In genomic region chr9:105245720-105246161, GRCh38 we compare ENCODE assay signal across 8 cellular contexts.
A peak's percentile ranks its signal among the peaks of the same experiment; 100 is the strongest.
DNase-seq lines count a peak whose midpoint lies in the region; ATAC-seq and TF ChIP-seq lines count a peak whose summit lies in the region.

No MANE protein-coding gene starts in this region.

- peak overlapping the region; percentile 92 for H3K27ac ChIP-seq in HUES6 (ENCODE audit: low read depth, low read length)
- peak overlapping the region; percentile 87 for H3K27ac ChIP-seq in cingulate gyrus (ENCODE audit: low read depth, low read length)
- peak overlapping the region; percentile 70 for H3K27ac ChIP-seq in muscle layer of duodenum (ENCODE audit: low read length)

- H3K27me3 ChIP-seq in HUES6 (ENCODE audit: control insufficient read depth, insufficient read depth, low read length), result no peaks in the 10 kb centered on the region
- no peaks in the 10 kb centered on the region for H3K27me3 ChIP-seq in muscle layer of duodenum (ENCODE audit: low read depth, low read length)

- H3K9ac ChIP-seq in HUES6 (ENCODE audit: low read length), result peak overlapping the region; percentile 88

- ATAC-seq in GM19023 (IDR thresholded peaks at IDR 0.05; ENCODE audit: unreplicated experiment), result no peak

- no peaks in the 10 kb centered on the region for H3K36me3 ChIP-seq in HUES6 (ENCODE audit: control insufficient read depth, insufficient read depth, low read length)
- H3K36me3 ChIP-seq in muscle layer of duodenum (ENCODE audit: control insufficient read depth in 1 of 2, insufficient read depth in 2 of 2, low read length in 2 of 2), result no peaks in the 10 kb centered on the region

- H3K4me3 ChIP-seq in AG09309 (ENCODE audit: control insufficient read depth, low read depth, low read length) (peak overlapping the region; percentile 93), HUES6 (ENCODE audit: low read depth, low read length) (peak overlapping the region; percentile 91), muscle layer of duodenum (ENCODE audit: low read depth in 1 of 2, low read length in 2 of 2) (peak overlapping the region; percentile 77 to 96)

- no peak for TF ChIP-seq CTCF in AG09309 (IDR thresholded peaks at IDR 0.05; ENCODE audit: control insufficient read depth, insufficient read depth, low read depth, low read length, missing control alignments)

- DNase-seq in AG09309 (ENCODE audit: low read depth), result no peak
- DNase-seq in GOT3 (lab: John Stamatoyannopoulos, UW), result no peak
- no peak for DNase-seq in NCI-H1436 treated with DMSO at 0.1 percent for 48 hours (lab: John Stamatoyannopoulos, UW)
- DNase-seq in SHP77 (lab: John Stamatoyannopoulos, UW), result no peak

- no peaks in the 10 kb centered on the region for H3K9me3 ChIP-seq in HUES6 (ENCODE audit: control insufficient read depth, insufficient read depth, low read depth, low read length)
- no peaks in the 10 kb centered on the region for H3K9me3 ChIP-seq in muscle layer of duodenum (ENCODE audit: control insufficient read depth in 1 of 2, low read length in 2 of 2)

- H3K4me1 ChIP-seq in HUES6 (ENCODE audit: control insufficient read depth, insufficient read depth, low read length) (peaks cover 52% of the 10 kb centered on the region), muscle layer of duodenum (ENCODE audit: control insufficient read depth in 1 of 2, insufficient read depth in 2 of 2, low read length in 2 of 2) (peaks cover 0 to 21% of the 10 kb centered on the region in 2 donors)
